ENCODE assay signal across 9 cellular contexts in the genomic region with DNA sequence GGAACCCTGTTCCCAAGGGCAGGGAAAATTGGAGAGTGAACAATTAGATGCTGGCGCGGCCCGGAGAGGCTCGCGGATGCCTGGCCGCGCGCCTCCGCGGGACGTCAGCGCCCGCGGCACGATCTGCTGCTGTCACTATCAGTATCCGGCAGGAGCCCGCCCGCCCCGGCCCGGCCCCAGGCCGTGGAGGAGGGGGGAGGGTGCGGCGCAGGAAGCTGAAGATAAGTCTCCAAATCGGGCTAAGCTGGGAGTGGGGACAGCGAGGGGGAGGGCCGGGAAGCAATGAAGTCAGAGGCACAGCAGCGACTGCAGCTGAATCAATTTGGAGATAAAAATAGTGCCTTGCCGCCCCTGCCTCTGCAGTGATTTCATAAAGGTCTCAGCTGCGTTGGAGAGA.
DNase-seq lines count a peak whose midpoint lies in the region; ATAC-seq, FAIRE-seq and TF ChIP-seq lines count a peak whose summit lies in the region.
"Had no signal": no experiment of that assay in that cellular context is flagged by ENCODE, and none has a peak within 500 bp of the region (broad histone marks: within the 10 kb centered on the region; RNA-seq: fewer than 3 reads in every experiment).

No MANE protein-coding gene starts in this region.

- CTCF ChIA-PET in activated naive CD4-positive, alpha-beta T cell treated with anti-CD3 and anti-CD28 coated beads, Interleukin-2, amount 10 ng/mL, durations not matched to agents 7 days and 5 days (lab: Charles Lee) = no interaction called here

- DNase-seq in Peyer's patch = peak; percentile 18 to 57 (median 51)
- DNase-seq in activated naive CD4-positive, alpha-beta T cell treated with anti-CD3 and anti-CD28 coated beads, Interleukin-2, amount 10 ng/mL, durations not matched to agents 7 days and 5 days = peak; percentile 69
- peak; percentile 27 to 59 for DNase-seq in frontal cortex (ENCODE audit: low spot score in 2 of 2)
- DNase-seq in nephron progenitor cell = peak; percentile 77
- peak; percentile 50 for DNase-seq in stomach
- DNase-seq in DMS114 treated with DMSO at 0.1 percent for 48 hours (lab: John Stamatoyannopoulos, UW; ENCODE audit: unreplicated experiment) = no peak

- peaks cover 27% of the 10 kb centered on the region for H3K27me3 Mint-ChIP-seq in activated naive CD4-positive, alpha-beta T cell treated with anti-CD3 and anti-CD28 coated beads, Interleukin-2, amount 10 ng/mL, durations not matched to agents 7 days and 5 days
- H3K27me3 Mint-ChIP-seq in nephron progenitor cell (ENCODE audit: low read depth, poor library complexity) = peaks cover 7% of the 10 kb centered on the region

- no peaks in the 10 kb centered on the region for H3K9me3 Mint-ChIP-seq in activated naive CD4-positive, alpha-beta T cell treated with anti-CD3 and anti-CD28 coated beads, Interleukin-2, amount 10 ng/mL, durations not matched to agents 7 days and 5 days
- peaks cover 4% of the 10 kb centered on the region for H3K9me3 Mint-ChIP-seq in nephron progenitor cell

- H3K4me1 ChIP-seq in Peyer's patch (no peaks in the 10 kb centered on the region), stomach (peaks cover 0 to 15% (median 10%) of the 10 kb centered on the region in 4 donors)

- FAIRE-seq in frontal cortex (lab: Jason Lieb, UNC) = no peak

- intact Hi-C loops in stomach (cut with DNase I; ENCODE audit: low total_unique reads) = no loop called here

- H3K27me3 ChIP-seq in Peyer's patch (no peaks in the 10 kb centered on the region), stomach (peaks cover 0 to 7% (median 0%) of the 10 kb centered on the region in 3 donors)

- no peak for TF ChIP-seq POLR2A in Peyer's patch (IDR thresholded peaks at IDR 0.05)
- TF ChIP-seq POLR2A in stomach (IDR thresholded peaks at IDR 0.05) = no peak

- H3K9me3 ChIP-seq in Peyer's patch (no peaks in the 10 kb centered on the region), stomach (no peaks in the 10 kb centered on the region)

- 0 to 1% (median 0%) methylated on average over 21 to 29 of the region's 29 CpGs for WGBS in stomach, 5 donors

- no peak for TF ChIP-seq CTCF in Peyer's patch (IDR thresholded peaks at IDR 0.05)
- TF ChIP-seq CTCF in nephron progenitor cell (IDR thresholded peaks at IDR 0.05) = no peak
- no peak for TF ChIP-seq CTCF in stomach (IDR thresholded peaks at IDR 0.05)

- no peak for TF ChIP-seq EP300 in stomach (IDR thresholded peaks at IDR 0.05)

- no peak overlapping the region for H3K27ac Mint-ChIP-seq in activated naive CD4-positive, alpha-beta T cell treated with anti-CD3 and anti-CD28 coated beads, Interleukin-2, amount 10 ng/mL, durations not matched to agents 7 days and 5 days
- no peak overlapping the region for H3K27ac Mint-ChIP-seq in nephron progenitor cell

- H3K36me3 ChIP-seq in Peyer's patch (no peaks in the 10 kb centered on the region), stomach (no peaks in the 10 kb centered on the region)

- H3K27ac ChIP-seq in Peyer's patch = no peak overlapping the region
- no peak overlapping the region for H3K27ac ChIP-seq in stomach
- H3K27ac ChIP-seq: VCaP had no signal

- H3K4me3 Mint-ChIP-seq in activated naive CD4-positive, alpha-beta T cell treated with anti-CD3 and anti-CD28 coated beads, Interleukin-2, amount 10 ng/mL, durations not matched to agents 7 days and 5 days = peak overlapping the region; percentile 60
- H3K4me3 Mint-ChIP-seq in nephron progenitor cell = peak overlapping the region; percentile 82

- H3K4me1 Mint-ChIP-seq in activated naive CD4-positive, alpha-beta T cell treated with anti-CD3 and anti-CD28 coated beads, Interleukin-2, amount 10 ng/mL, durations not matched to agents 7 days and 5 days = peaks cover 15% of the 10 kb centered on the region
- H3K4me1 Mint-ChIP-seq in nephron progenitor cell = peaks cover 22% of the 10 kb centered on the region

- ATAC-seq in GM21528 (IDR thresholded peaks at IDR 0.05; ENCODE audit: low FRiP score, unreplicated experiment) = peak; percentile 60
- no peak for ATAC-seq in HG02852 (IDR thresholded peaks at IDR 0.05; ENCODE audit: unreplicated experiment)

- no peaks in the 10 kb centered on the region for H3K36me3 Mint-ChIP-seq in activated naive CD4-positive, alpha-beta T cell treated with anti-CD3 and anti-CD28 coated beads, Interleukin-2, amount 10 ng/mL, durations not matched to agents 7 days and 5 days
- no peaks in the 10 kb centered on the region for H3K36me3 Mint-ChIP-seq in nephron progenitor cell (ENCODE audit: low read depth)

- H3K4me3 ChIP-seq in Peyer's patch (peak overlapping the region in 3 of 4 donors; percentile 9 to 41 (median 33)), stomach (peak overlapping the region; percentile 34 to 46 (median 40))
